ENCODE assay signal across 7 cellular contexts in the genomic region with DNA sequence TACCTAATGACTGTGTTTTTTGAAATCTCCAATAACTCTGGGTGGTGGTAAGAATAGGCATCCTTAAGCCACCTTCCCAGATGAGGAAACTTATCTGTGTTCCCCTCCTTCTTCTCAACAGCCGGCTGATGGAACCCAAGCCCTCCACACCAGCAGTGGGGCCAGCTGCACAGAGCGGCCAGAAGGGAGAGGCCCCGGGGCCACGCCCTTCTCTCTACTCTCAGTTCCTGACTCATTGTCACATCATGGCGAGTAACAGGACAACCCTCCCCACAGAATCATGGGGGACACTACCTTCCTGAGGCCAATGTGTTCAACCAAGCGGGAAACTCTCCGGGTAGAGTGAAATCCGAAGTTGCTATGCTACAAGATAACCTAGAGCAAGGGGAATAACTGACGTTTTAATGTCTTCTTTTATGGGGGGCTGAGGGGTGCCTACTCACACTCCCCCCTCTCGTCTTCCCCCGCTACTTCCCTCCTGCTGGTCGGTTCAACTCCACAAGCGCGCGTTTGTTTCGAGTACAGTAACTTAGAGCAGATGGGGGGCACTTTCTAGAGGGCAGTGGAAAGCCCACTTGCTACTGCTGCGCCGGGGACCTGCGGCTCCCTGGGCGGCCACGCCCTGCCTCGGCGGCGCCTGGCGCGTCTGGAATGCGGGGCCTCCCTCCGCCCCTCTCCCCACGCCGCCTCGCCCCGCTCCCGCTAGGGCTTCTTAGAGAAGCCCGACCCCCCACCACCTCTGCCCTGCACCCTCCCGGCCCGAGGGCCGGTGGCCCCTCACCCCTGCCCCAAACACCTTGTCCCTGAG. TPM values are rescaled to one million over a fixed set of nuclear protein-coding genes. Genes with fewer than 3 reads are reported as not detected.
DNase-seq lines count a peak whose midpoint lies in the region; ATAC-seq and TF ChIP-seq lines count a peak whose summit lies in the region.

No MANE protein-coding gene starts in this region.

- no peak overlapping the region for H2BK12ac ChIP-seq in H9 (ENCODE audit: insufficient read length, low read depth, low read length)

- no peak overlapping the region for H2BK5ac ChIP-seq in H9 (ENCODE audit: insufficient read length, low read length)

- H3T11ph ChIP-seq in H9 (ENCODE audit: low read length): no peak overlapping the region

- no peaks in the 10 kb centered on the region; a peak in 1 of 5 replicates for H3K9me3 Mint-ChIP-seq in H9
- no peaks in the 10 kb centered on the region for H3K9me3 Mint-ChIP-seq in dendritic cell treated with granulocyte-macrophage colony-stimulating factor and Interleukin-4, amounts not matched to agents 40 ng/mL and 50 ng/mL, for 4 days

- H3K14ac ChIP-seq in H9 (ENCODE audit: insufficient read depth, low read length): peak overlapping the region; percentile 76

- no peak overlapping the region for H3K23ac ChIP-seq in H9 (ENCODE audit: insufficient read length, low read depth, low read length)

- H3K27me3 ChIP-seq in H9 (ENCODE audit: insufficient read depth, low read length) (peaks cover 1% of the 10 kb centered on the region; the same call in 1 of the 2 replicates), Loucy (ENCODE audit: insufficient read depth, low read length, poor library complexity, severe bottlenecking) (no peaks in the 10 kb centered on the region), lower lobe of right lung (ENCODE audit: low read depth) (no peaks in the 10 kb centered on the region)

- no peak overlapping the region for H4K91ac ChIP-seq in H9 (ENCODE audit: insufficient read length, low read depth, low read length)

- H3K23me2 ChIP-seq in H9 (ENCODE audit: insufficient read length, low read depth, low read length, poor library complexity, severe bottlenecking): peaks cover 23% of the 10 kb centered on the region

- DNase-seq in H9 (peak; percentile 65), lower lobe of right lung (peak; percentile 82)
- peak; percentile 67 for DNase-seq in stimulated activated naive CD8-positive, alpha-beta T cell treated with anti-CD3 and anti-CD28 coated beads, Interleukin-15, Interleukin-2, amounts not matched to agents 100 U/mL and 50 U/mL, for 24 hours

- H3K79me1 ChIP-seq in H9 (ENCODE audit: insufficient read depth, low read depth, low read length, poor library complexity, severe bottlenecking): no peaks in the 10 kb centered on the region

- TF ChIP-seq CTCF in H9 (conservative IDR thresholded peaks at IDR 0.05) (no peak), Loucy (conservative IDR thresholded peaks at IDR 0.05; ENCODE audit: low read length) (no peak), lower lobe of right lung (IDR thresholded peaks at IDR 0.05) (no peak)

- H2BK15ac ChIP-seq in H9 (ENCODE audit: low read depth, low read length): no peak overlapping the region

- H3K36me3 ChIP-seq in Loucy (ENCODE audit: insufficient read depth, low read length): no peaks in the 10 kb centered on the region
- peaks cover 10% of the 10 kb centered on the region for H3K36me3 ChIP-seq in lower lobe of right lung

- H3K9me2 ChIP-seq in Loucy (replicated peaks; ENCODE audit: low read depth, low read length): no peaks in the 10 kb centered on the region

- H3K18ac ChIP-seq in H9 (ENCODE audit: insufficient read length, low read depth, low read length): peak overlapping the region; percentile 83

- no peak overlapping the region for H2BK120ac ChIP-seq in H9 (ENCODE audit: low read depth, low read length, poor library complexity, severe bottlenecking)

- peak; percentile 46 for ATAC-seq in GM18499 (IDR thresholded peaks at IDR 0.05; ENCODE audit: insufficient read depth, unreplicated experiment)
- peak; percentile 62 to 64 for ATAC-seq in activated CD4-positive, CD25-positive, alpha-beta regulatory T cell treated with anti-CD3 and anti-CD28 coated beads, Interleukin-2, amount 50 U/mL, for 24 hours
- ATAC-seq in lower lobe of right lung: peak; percentile 72 to 79
- peak; percentile 70 for ATAC-seq in stimulated activated naive CD8-positive, alpha-beta T cell treated with anti-CD3 and anti-CD28 coated beads, Interleukin-15, Interleukin-2, amounts not matched to agents 100 U/mL and 50 U/mL, for 24 hours

- no peak overlapping the region for H4K5ac ChIP-seq in H9 (ENCODE audit: insufficient read length, low read depth, low read length)

- H3K27ac ChIP-seq in H9 (ENCODE audit: insufficient read length, low read depth, low read length) (no peak overlapping the region), lower lobe of right lung (peak overlapping the region; percentile 95)

- no peak overlapping the region for H2AK5ac ChIP-seq in H9 (ENCODE audit: insufficient read length, low read length)

- H3K56ac ChIP-seq in H9 (ENCODE audit: insufficient read length, low read depth, low read length): no peak overlapping the region

- no peak overlapping the region for H3K27ac Mint-ChIP-seq in H9
- peak overlapping the region; percentile 96 for H3K27ac Mint-ChIP-seq in dendritic cell treated with granulocyte-macrophage colony-stimulating factor and Interleukin-4, amounts not matched to agents 40 ng/mL and 50 ng/mL, for 4 days

- H2AFZ ChIP-seq in H9 (ENCODE audit: low read length) (no peak overlapping the region), Loucy (ENCODE audit: low read length) (peak overlapping the region; percentile 75)

- H3F3A ChIP-seq in Loucy (ENCODE audit: low read depth): no peaks in the 10 kb centered on the region

- no peak overlapping the region for H2BK20ac ChIP-seq in H9 (ENCODE audit: low read depth, low read length, poor library complexity, severe bottlenecking)

- H3K36me3 Mint-ChIP-seq in H9 (ENCODE audit: insufficient read depth in 1 of 3, low read depth in 3 of 3): peaks cover 0 to 6% (median 3%) of the 10 kb centered on the region in 3 experiments; a peak in 2 of 7 replicates
- H3K36me3 Mint-ChIP-seq in dendritic cell treated with granulocyte-macrophage colony-stimulating factor and Interleukin-4, amounts not matched to agents 40 ng/mL and 50 ng/mL, for 4 days (ENCODE audit: low read depth): peaks cover 56% of the 10 kb centered on the region

- H3K27me3 Mint-ChIP-seq in H9 (ENCODE audit: low read depth): peaks cover 40% of the 10 kb centered on the region
- H3K27me3 Mint-ChIP-seq in dendritic cell treated with granulocyte-macrophage colony-stimulating factor and Interleukin-4, amounts not matched to agents 40 ng/mL and 50 ng/mL, for 4 days: no peaks in the 10 kb centered on the region

- WGBS in H9 (ENCODE audit: extremely low coverage, insufficient read length, low lambda C conversion rate): no CpG with 5 or more reads among the region's 37 CpGs

- H4K20me1 ChIP-seq in H9 (ENCODE audit: control insufficient read depth, insufficient read depth, insufficient read length) (no peaks in the 10 kb centered on the region), Loucy (ENCODE audit: insufficient read depth, low read length, poor library complexity, severe bottlenecking) (peaks cover 11% of the 10 kb centered on the region)

- intact Hi-C loops in dendritic cell treated with granulocyte-macrophage colony-stimulating factor and Interleukin-4, amounts not matched to agents 40 ng/mL and 50 ng/mL, for 4 days (cut with micrococcal nuclease): loop anchor here (2.0 to 5.0 kb wide), 2 partner anchors 35 to 708 kb away; a partner anchor contains a TSS
- intact Hi-C loops in lower lobe of right lung (cut with DNase I): no loop called here

- H3K4me3 ChIP-seq in Loucy (ENCODE audit: low read length, poor library complexity, severe bottlenecking): peak overlapping the region; percentile 92
- peak overlapping the region; percentile 78 for H3K4me3 ChIP-seq in lower lobe of right lung

- no peak overlapping the region for H4K8ac ChIP-seq in H9 (replicated peaks; ENCODE audit: insufficient read length, low read depth, low read length)

- no peak overlapping the region for H3K4ac ChIP-seq in H9 (ENCODE audit: low read depth, low read length)

- H3K4me1 ChIP-seq in H9 (ENCODE audit: insufficient read depth, low read length): peaks cover 9% of the 10 kb centered on the region; the same call in 1 of the 2 replicates
- peaks cover 40% of the 10 kb centered on the region for H3K4me1 ChIP-seq in Loucy (ENCODE audit: insufficient read depth, low read length, poor library complexity, severe bottlenecking)
- H3K4me1 ChIP-seq in lower lobe of right lung: peaks cover 46% of the 10 kb centered on the region

- H3K9me3 ChIP-seq in H9 (ENCODE audit: control insufficient read depth, low read depth, low read length) (no peaks in the 10 kb centered on the region), Loucy (ENCODE audit: insufficient read depth, low read depth, low read length) (no peaks in the 10 kb centered on the region), lower lobe of right lung (no peaks in the 10 kb centered on the region)

- H3K4me2 ChIP-seq in H9 (ENCODE audit: insufficient read depth, insufficient read length, low read length) (peak overlapping the region; percentile 87), Loucy (ENCODE audit: low read depth, low read length, poor library complexity, severe bottlenecking) (peak overlapping the region; percentile 90)

- H3K9ac ChIP-seq in H9 (ENCODE audit: extremely low read depth, insufficient read length, low read length): peak overlapping the region; percentile 46
- H3K9ac ChIP-seq in Loucy (ENCODE audit: low read depth, low read length, poor library complexity, severe bottlenecking): peak overlapping the region; percentile 78

- H3K79me2 ChIP-seq in H9 (ENCODE audit: insufficient read depth, low read length): peaks cover 6% of the 10 kb centered on the region; the same call in 1 of the 2 replicates
- peaks cover 14% of the 10 kb centered on the region; the same call in 1 of the 2 replicates for H3K79me2 ChIP-seq in Loucy (ENCODE audit: insufficient read depth, low read length)

- peaks cover 56% of the 10 kb centered on the region in 2 experiments for H3K4me1 Mint-ChIP-seq in H9
- H3K4me1 Mint-ChIP-seq in dendritic cell treated with granulocyte-macrophage colony-stimulating factor and Interleukin-4, amounts not matched to agents 40 ng/mL and 50 ng/mL, for 4 days (ENCODE audit: low read depth): peaks cover 46% of the 10 kb centered on the region

- H3K4me3 Mint-ChIP-seq in H9: peak overlapping the region; percentile 73 to 84
- H3K4me3 Mint-ChIP-seq in dendritic cell treated with granulocyte-macrophage colony-stimulating factor and Interleukin-4, amounts not matched to agents 40 ng/mL and 50 ng/mL, for 4 days: peak overlapping the region; percentile 95

RNA-seq across cellular contexts. Expression of a gene that starts 0.6 kb away (rescaled TPM):
- 126 and 127 TPM in 2 replicates for total RNA-seq in H9 (2021)
- 834 TPM for total RNA-seq in lower lobe of right lung
